1 cellular context compared by ENCODE assay signal in genomic region chr14:21070083-21070609, GRCh38.
A peak's percentile ranks its signal among the peaks of the same experiment; 100 is the strongest.
TF ChIP-seq lines count a peak whose summit lies in the region.

Gene ARHGEF40 (plus strand): TSS chr14:21070304. CDS start chr14:21070397, 93 bp downstream.

TF ChIP-seq in H1, 55 proteins besides CTCF, POLR2A, EP300 and RAD21:
- TF ChIP-seq RXRA (IDR thresholded peaks at IDR 0.05; ENCODE audit: insufficient read depth, low read depth, low read length) (no peak), SP2 (IDR thresholded peaks at IDR 0.05; ENCODE audit: low read length) (no peak), HDAC6 (IDR thresholded peaks at IDR 0.05; ENCODE audit: low read depth, low read length) (no peak), CREB1 (IDR thresholded peaks at IDR 0.05) (no peak), CHD2 (IDR thresholded peaks at IDR 0.05; ENCODE audit: low read length) (no peak), SIN3A (conservative IDR thresholded peaks at IDR 0.05 in 1 of 2, IDR thresholded peaks at IDR 0.05 in 1 of 2; ENCODE audit: low read depth in 1 of 2, low read length in 2 of 2) (peak in 1 of 2 experiments; percentile 61; a peak in 2 of 4 replicates), KDM4A (IDR thresholded peaks at IDR 0.05; ENCODE audit: low read depth, low read length, severe bottlenecking) (peak; percentile 62), SP4 (IDR thresholded peaks at IDR 0.05; ENCODE audit: low read length) (no peak), CHD1 (IDR thresholded peaks at IDR 0.05; ENCODE audit: low read depth, low read length) (no peak), RBBP5 (IDR thresholded peaks at IDR 0.05; ENCODE audit: borderline replicate concordance, low read depth, low read length) (no peak), MAFK (IDR thresholded peaks at IDR 0.05; ENCODE audit: low read depth, low read length) (no peak), CTBP2 (IDR thresholded peaks at IDR 0.05; ENCODE audit: borderline replicate concordance, insufficient read depth, insufficient read length, low read length) (no peak), USF2 (IDR thresholded peaks at IDR 0.05; ENCODE audit: low read length) (no peak), JUN (IDR thresholded peaks at IDR 0.05; ENCODE audit: low read depth, low read length) (no peak), SIX5 (IDR thresholded peaks at IDR 0.05; ENCODE audit: low read depth, low read length) (no peak), MAX (IDR thresholded peaks at IDR 0.05) (no peak), YY1 (IDR thresholded peaks at IDR 0.05; ENCODE audit: low read depth, low read length) (no peak), CEBPB (IDR thresholded peaks at IDR 0.05; ENCODE audit: low read depth, low read length) (no peak), SP1 (IDR thresholded peaks at IDR 0.05; ENCODE audit: low read depth, low read length) (no peak), ZNF274 (IDR thresholded peaks at IDR 0.05; ENCODE audit: borderline replicate concordance, extremely low read depth, low read length) (no peak), BRCA1 (IDR thresholded peaks at IDR 0.05; ENCODE audit: low read depth, low read length) (no peak), CBX8 (IDR thresholded peaks at IDR 0.05; ENCODE audit: borderline replicate concordance, low read depth, low read length) (no peak), SAP30 (IDR thresholded peaks at IDR 0.05; ENCODE audit: insufficient read depth, insufficient replicate concordance, low read length) (no peak), BCL11A (IDR thresholded peaks at IDR 0.05; ENCODE audit: low read depth in 2 of 2, low read length in 2 of 2) (no peak), ASH2L (IDR thresholded peaks at IDR 0.05; ENCODE audit: low read length) (no peak), EGR1 (IDR thresholded peaks at IDR 0.05; ENCODE audit: borderline replicate concordance, low read depth, low read length) (0 out of 2 replicates have a peak, but pooled peaks have one; percentile 10), BACH1 (IDR thresholded peaks at IDR 0.05; ENCODE audit: low read length) (no peak), POLR2AphosphoS5 (IDR thresholded peaks at IDR 0.05; ENCODE audit: low read depth, low read length) (0 out of 2 replicates have a peak, but pooled peaks have one; percentile 35), FOSL1 (IDR thresholded peaks at IDR 0.05; ENCODE audit: insufficient read depth, low read depth, low read length) (no peak), KDM1A (IDR thresholded peaks at IDR 0.05; ENCODE audit: borderline replicate concordance, low read length) (no peak), SIRT6 (IDR thresholded peaks at IDR 0.05; ENCODE audit: low read length) (no peak), SUZ12 (IDR thresholded peaks at IDR 0.05; ENCODE audit: low read length) (peak; percentile 17; the same call in 1 of the 2 replicates), ATF3 (IDR thresholded peaks at IDR 0.05; ENCODE audit: insufficient read depth, low read depth, low read length) (no peak), GABPA (IDR thresholded peaks at IDR 0.05; ENCODE audit: borderline replicate concordance, insufficient read depth, low read length) (no peak), TBP (IDR thresholded peaks at IDR 0.05; ENCODE audit: low read depth, low read length) (no peak)
